In genomic region chr6:100119261-100119660, GRCh38 we compare ENCODE assay signal across 27 cellular contexts.
"Had no signal": no experiment of that assay in that cellular context is flagged by ENCODE, and none has a peak within 500 bp of the region (broad histone marks: within the 10 kb centered on the region; RNA-seq: fewer than 3 reads in every experiment).

No MANE protein-coding gene starts in this region.

- H3K4me3 ChIP-seq: adrenal gland, body of pancreas, colonic mucosa had no signal

- H3K36me3 ChIP-seq: adrenal gland, colonic mucosa, WERI-Rb-1 had no signal

- H3K4me1 ChIP-seq: adrenal gland, body of pancreas, colonic mucosa had no signal

- DNase-seq: activated B cell treated with CpG ODN at 0.5 μM for 24 hours; activated CD4-positive, alpha-beta T cell treated with anti-CD3 and anti-CD28 coated beads for 48 hours; activated CD4-positive, alpha-beta T cell treated with anti-CD3 and anti-CD28 coated beads, Interleukin-2, amount 50 U/mL, for 1 hour; activated CD4-positive, alpha-beta T cell treated with anti-CD3 and anti-CD28 coated beads, Interleukin-2, amount 50 U/mL, for 48 hours; activated CD8-positive, alpha-beta memory T cell treated with anti-CD3 and anti-CD28 coated beads for 24 hours; activated CD8-positive, alpha-beta T cell treated with anti-CD3 and anti-CD28 coated beads for 36 hours; activated effector memory CD4-positive, alpha-beta T cell treated with Interleukin-2 at 50 U/mL for 16 hours; activated gamma-delta T cell treated with Interleukin-2 at 50 U/mL for 16 hours; activated naive CD4-positive, alpha-beta T cell treated with anti-CD3 and anti-CD28 coated beads, Interleukin-2, amount 50 U/mL, for 16 hours; activated naive CD4-positive, alpha-beta T cell treated with Interleukin-2 at 50 U/mL for 16 hours; activated T-cell treated with anti-CD3 and anti-CD28 coated beads, Interleukin-2, amount 50 U/mL, for 4 hours; adrenal gland; amygdala; aorta; body of pancreas; caudate nucleus; colonic mucosa; effector CD8-positive, alpha-beta T cell; foreskin fibroblast; T-helper 1 cell; T-helper 17 cell; T1000; WERI-Rb-1 had no signal

- H3K9me3 ChIP-seq: adrenal gland, body of pancreas, colonic mucosa had no signal

- H3K27ac ChIP-seq: adrenal gland, body of pancreas, colonic mucosa, WERI-Rb-1 had no signal

- FAIRE-seq: frontal cortex had no signal

- ATAC-seq: activated CD4-positive, CD25-positive, alpha-beta regulatory T cell treated with anti-CD3 and anti-CD28 coated beads, Interleukin-2, amount 50 U/mL, for 24 hours; activated CD8-positive, alpha-beta T cell treated with anti-CD3 and anti-CD28 coated beads for 36 hours; activated T-cell treated with anti-CD3 and anti-CD28 coated beads, Interleukin-2, amount 50 U/mL, for 4 hours; activated T-helper 17 cell treated with anti-CD3 and anti-CD28 coated beads, Interleukin-2, amount 50 U/mL, for 72 hours; body of pancreas; esophagus mucosa; T-helper 17 cell had no signal

- H3K27me3 ChIP-seq: body of pancreas, colonic mucosa had no signal
